Comparison of ENCODE assay signal across 20 cellular contexts in the genomic region with DNA sequence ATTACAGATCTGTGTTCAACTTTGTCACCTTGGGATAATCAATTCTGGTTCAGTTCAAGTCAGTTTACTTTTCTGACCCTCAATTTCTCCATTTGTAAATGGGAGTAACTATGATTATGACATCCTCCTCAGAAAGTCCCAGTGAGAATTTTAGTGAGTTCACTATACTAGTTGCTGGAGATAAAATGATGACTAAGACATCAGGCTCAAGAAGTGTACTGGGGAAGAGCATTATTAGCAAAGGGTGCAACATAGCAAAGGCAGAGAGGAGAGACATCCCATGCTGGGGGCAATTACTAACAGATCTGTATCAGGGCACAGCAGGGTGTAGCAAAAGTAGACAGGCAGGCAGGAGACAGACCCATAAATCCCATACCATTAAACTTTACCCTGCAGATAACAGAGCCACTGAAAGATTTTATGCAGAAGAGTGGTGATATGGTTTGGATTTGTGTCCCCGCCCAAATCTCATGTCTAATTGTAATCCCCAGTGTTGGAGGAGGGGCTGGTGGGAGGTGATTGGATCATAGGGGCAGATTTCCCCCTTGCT.
A peak's percentile ranks its signal among the peaks of the same experiment; 100 is the strongest.
DNase-seq lines count a peak whose midpoint lies in the region; ATAC-seq, FAIRE-seq and TF ChIP-seq lines count a peak whose summit lies in the region.
"Had no signal": no experiment of that assay in that cellular context is flagged by ENCODE, and none has a peak within 500 bp of the region (broad histone marks: within the 10 kb centered on the region; RNA-seq: fewer than 3 reads in every experiment).

No MANE protein-coding gene starts in this region.

- H3K9ac ChIP-seq in K562 (ENCODE audit: insufficient read depth in 1 of 2, low read depth in 2 of 2, low read length in 2 of 2): no peak overlapping the region
- H3K9ac ChIP-seq: BLaER1 had no signal

- in situ Hi-C loops in K562 (cut with MboI): no loop called here

- no peaks in the 10 kb centered on the region for H3K79me2 ChIP-seq in K562 (ENCODE audit: control insufficient read depth, insufficient read depth, low read length)

- CTCF ChIA-PET in K562 (lab: Yijun Ruan, JAX; ENCODE audit: low intra/inter-chr PET ratio): no interaction called here

- H3K9me3 ChIP-seq in K562 (replicated peaks; ENCODE audit: control insufficient read depth, insufficient read depth, low read depth, low read length) (no peaks in the 10 kb centered on the region), small intestine (ENCODE audit: control insufficient read depth, low read depth) (no peaks in the 10 kb centered on the region)

- no peak for FAIRE-seq in K562 (lab: Jason Lieb, UNC)
- FAIRE-seq in small intestine (lab: Jason Lieb, UNC): no peak
- FAIRE-seq: A204.1, HTR-8/SVneo had no signal

- H3K27me3 Mint-ChIP-seq in activated T-cell treated with anti-CD3 and anti-CD28 coated beads, Interleukin-2, amount 50 U/mL, for 4 hours (ENCODE audit: low read depth): peaks cover 2% of the 10 kb centered on the region

- no peaks in the 10 kb centered on the region for H3K36me3 Mint-ChIP-seq in activated T-cell treated with anti-CD3 and anti-CD28 coated beads, Interleukin-2, amount 50 U/mL, for 4 hours (ENCODE audit: insufficient read depth)
- H3K36me3 Mint-ChIP-seq: CD14-positive monocyte; CD4-positive, alpha-beta memory T cell had no signal

- H3K36me3 ChIP-seq in K562 (ENCODE audit: control insufficient read depth, insufficient read depth, low read length): no peaks in the 10 kb centered on the region
- no peaks in the 10 kb centered on the region for H3K36me3 ChIP-seq in small intestine (ENCODE audit: control insufficient read depth in 2 of 2, insufficient read depth in 2 of 2, low read length in 2 of 2)
- H3K36me3 ChIP-seq: BLaER1 had no signal

- ATAC-seq in K562 (no peak), HG03432 (IDR thresholded peaks at IDR 0.05; ENCODE audit: unreplicated experiment) (no peak), HG02588 (IDR thresholded peaks at IDR 0.05; ENCODE audit: unreplicated experiment) (no peak)
- ATAC-seq in activated T-cell treated with anti-CD3 and anti-CD28 coated beads, Interleukin-2, amount 50 U/mL, for 4 hours: no peak
- ATAC-seq: GM23338, HCT116 had no signal

- no peak for TF ChIP-seq RAD21 in K562 (CRISPR knock-in tag; conservative IDR thresholded peaks at IDR 0.05 in 1 of 2, IDR thresholded peaks at IDR 0.05 in 1 of 2)

- no TSS peak for BruUV-seq in K562 (replicated peaks; lab: Mats Ljungman, UMichigan)

- no peaks in the 10 kb centered on the region for H3K4me1 Mint-ChIP-seq in activated T-cell treated with anti-CD3 and anti-CD28 coated beads, Interleukin-2, amount 50 U/mL, for 4 hours (ENCODE audit: low read depth)
- H3K4me1 Mint-ChIP-seq: CD14-positive monocyte; CD4-positive, alpha-beta memory T cell had no signal

- no peaks in the 10 kb centered on the region for H3K9me1 ChIP-seq in K562 (ENCODE audit: control insufficient read depth, insufficient read depth, low read length)

- no peak for TF ChIP-seq POLR2A in K562 (conservative IDR thresholded peaks at IDR 0.05)

- no peak for TF ChIP-seq CTCF in K562 (IDR thresholded peaks at IDR 0.05 in 2 of 3, conservative IDR thresholded peaks at IDR 0.05 in 1 of 3; ENCODE audit: insufficient read depth in 2 of 3, low read depth in 1 of 3, low read length in 3 of 3)

- intact Hi-C loops in K562 (cut with micrococcal nuclease): no loop called here

- H3K4me1 ChIP-seq in K562 (replicated peaks in 1 of 2; ENCODE audit: control insufficient read depth in 2 of 2, insufficient read depth in 2 of 2, low read length in 2 of 2) (no peaks in the 10 kb centered on the region), small intestine (ENCODE audit: control insufficient read depth in 2 of 2, insufficient read depth in 1 of 2, low read depth in 1 of 2, low read length in 1 of 2) (peaks cover 0 to 2% of the 10 kb centered on the region in 2 donors)
- H3K4me1 ChIP-seq: BLaER1 had no signal

- POLR2A ChIA-PET in K562 (lab: Yijun Ruan, JAX): no interaction called here

- no peak for TF ChIP-seq EP300 in K562 (IDR thresholded peaks at IDR 0.05; ENCODE audit: low read length)

- H3K9me3 Mint-ChIP-seq in activated T-cell treated with anti-CD3 and anti-CD28 coated beads, Interleukin-2, amount 50 U/mL, for 4 hours: no peaks in the 10 kb centered on the region

- H3K27me3 ChIP-seq in K562 (ENCODE audit: control insufficient read depth in 2 of 2, insufficient read depth in 2 of 2, low read length in 2 of 2) (peaks cover 16 to 40% of the 10 kb centered on the region in 2 experiments), small intestine (ENCODE audit: control insufficient read depth in 2 of 2, insufficient read depth in 2 of 2, low read length in 2 of 2) (no peaks in the 10 kb centered on the region)
- H3K27me3 ChIP-seq: BLaER1 had no signal

- no peak overlapping the region for H3K4me2 ChIP-seq in K562 (ENCODE audit: insufficient read depth, low read length)
- H3K4me2 ChIP-seq: BLaER1, GM23338 had no signal

- DNase-seq in ELF-1 (ENCODE audit: low read depth, low spot score) (peak; percentile 25), K562 (ENCODE audit: extremely low read depth in 1 of 4, low spot score in 3 of 4) (no peak), islet precursor cell (peak; percentile 63), small intestine (peak; percentile 38)
- no peak for DNase-seq in activated T-cell treated with anti-CD3 and anti-CD28 coated beads, Interleukin-2, amount 50 U/mL, for 4 hours
- DNase-seq: CD4-positive, alpha-beta memory T cell; DMS153; DMS79; GF-D8; H7; IMR-90; KBM-7 had no signal

- no peak overlapping the region for H3K4me3 Mint-ChIP-seq in activated T-cell treated with anti-CD3 and anti-CD28 coated beads, Interleukin-2, amount 50 U/mL, for 4 hours
- H3K4me3 Mint-ChIP-seq: CD14-positive monocyte; CD4-positive, alpha-beta memory T cell; GM23338 had no signal

- H3K27ac ChIP-seq in K562 (ENCODE audit: extremely low read depth, low read depth, low read length): no peak overlapping the region
- no peak overlapping the region for H3K27ac ChIP-seq in small intestine (ENCODE audit: low read depth in 1 of 2, low read length in 1 of 2)
- H3K27ac ChIP-seq: BLaER1 had no signal

- H3K4me3 ChIP-seq in K562 (no peak overlapping the region), small intestine (ENCODE audit: low read depth in 1 of 2, low read length in 2 of 2) (no peak overlapping the region)
- H3K4me3 ChIP-seq: BLaER1, GM23338 had no signal

- no peak overlapping the region for H2AFZ ChIP-seq in K562 (ENCODE audit: low read depth, low read length)
- H2AFZ ChIP-seq: GM23338 had no signal

- WGBS in K562 (ENCODE audit: insufficient coverage, low coverage, missing lambda C conversion rate): 12% methylated on average over 1 of the region's 1 CpG
- WGBS in small intestine, 3 donors: 44 to 74% (median 45%) methylated on average over 1 of the region's 1 CpG

- no peaks in the 10 kb centered on the region for H4K20me1 ChIP-seq in K562 (replicated peaks; ENCODE audit: control insufficient read depth, insufficient read depth, low read length)
- H4K20me1 ChIP-seq: BLaER1 had no signal

TF ChIP-seq in K562, 482 proteins besides CTCF, POLR2A, EP300 and RAD21:
- peak; percentile 35; the same call in 1 of the 2 replicates for TF ChIP-seq C11orf30 (IDR thresholded peaks at IDR 0.05; ENCODE audit: low read depth)
- TF ChIP-seq, protein P1, sequence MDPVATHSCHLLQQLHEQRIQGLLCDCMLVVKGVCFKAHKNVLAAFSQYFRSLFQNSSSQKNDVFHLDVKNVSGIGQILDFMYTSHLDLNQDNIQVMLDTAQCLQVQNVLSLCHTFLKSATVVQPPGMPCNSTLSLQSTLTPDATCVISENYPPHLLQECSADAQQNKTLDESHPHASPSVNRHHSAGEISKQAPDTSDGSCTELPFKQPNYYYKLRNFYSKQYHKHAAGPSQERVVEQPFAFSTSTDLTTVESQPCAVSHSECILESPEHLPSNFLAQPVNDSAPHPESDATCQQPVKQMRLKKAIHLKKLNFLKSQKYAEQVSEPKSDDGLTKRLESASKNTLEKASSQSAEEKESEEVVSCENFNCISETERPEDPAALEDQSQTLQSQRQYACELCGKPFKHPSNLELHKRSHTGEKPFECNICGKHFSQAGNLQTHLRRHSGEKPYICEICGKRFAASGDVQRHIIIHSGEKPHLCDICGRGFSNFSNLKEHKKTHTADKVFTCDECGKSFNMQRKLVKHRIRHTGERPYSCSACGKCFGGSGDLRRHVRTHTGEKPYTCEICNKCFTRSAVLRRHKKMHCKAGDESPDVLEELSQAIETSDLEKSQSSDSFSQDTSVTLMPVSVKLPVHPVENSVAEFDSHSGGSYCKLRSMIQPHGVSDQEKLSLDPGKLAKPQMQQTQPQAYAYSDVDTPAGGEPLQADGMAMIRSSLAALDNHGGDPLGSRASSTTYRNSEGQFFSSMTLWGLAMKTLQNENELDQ (CRISPR knock-in tag; IDR thresholded peaks at IDR 0.05; ENCODE audit: borderline replicate concordance): no peak
- TF ChIP-seq MAFG (tag; conservative IDR thresholded peaks at IDR 0.05): peak; percentile 57
- TF ChIP-seq ZNF316 (IDR thresholded peaks at IDR 0.05): peak; percentile 56
TF ChIP-seq in K562: peak in this region for 3.

Comparison
In these comparisons a context has a peak if more than half of its experiments do, and no peak if none do; other contexts are left out.
1. DNase-seq: peak in ELF-1 (single experiment), islet precursor cell (single experiment) and small intestine (single experiment); none in K562 (0 of 4) and activated T-cell treated with anti-CD3 and anti-CD28 coated beads, Interleukin-2, amount 50 U/mL, for 4 hours (single experiment).